In the genomic region with DNA sequence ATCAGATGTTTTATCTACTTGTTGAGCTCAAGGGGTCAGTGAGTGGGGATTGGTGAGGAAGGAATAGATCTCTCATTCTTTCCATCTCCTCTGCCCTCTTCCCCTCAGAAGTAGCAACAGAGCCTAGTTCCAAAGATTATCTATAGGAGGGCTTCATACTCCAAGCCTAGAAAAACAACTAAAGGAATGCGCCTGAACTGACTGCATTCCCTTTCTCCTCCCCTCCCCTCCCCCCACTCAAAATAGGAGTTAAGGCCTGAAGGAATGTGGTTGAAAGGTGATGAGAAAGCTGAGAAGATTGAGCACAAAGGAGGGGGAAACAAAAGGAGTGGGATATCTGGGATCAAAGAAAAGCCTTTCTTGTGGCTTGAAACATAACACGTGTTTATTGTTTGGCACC, we compare ENCODE assay signal across 20 cellular contexts. TPM values are rescaled to one million over a fixed set of nuclear protein-coding genes. Genes with fewer than 3 reads are reported as not detected.
DNase-seq lines count a peak whose midpoint lies in the region; ATAC-seq, FAIRE-seq and TF ChIP-seq lines count a peak whose summit lies in the region.
"Had no signal": no experiment of that assay in that cellular context is flagged by ENCODE, and none has a peak within 500 bp of the region (broad histone marks: within the 10 kb centered on the region; RNA-seq: fewer than 3 reads in every experiment).

No MANE protein-coding gene starts in this region.

- H3K9ac ChIP-seq in IMR-90 (ENCODE audit: low read depth, low read length) (no peak overlapping the region; the same call in 1 of the 2 replicates), keratinocyte (ENCODE audit: control insufficient read depth, extremely low read depth, insufficient read depth, low read length) (no peak overlapping the region)

- no TSS peak for BruUV-seq in IMR-90 (replicated peaks; lab: Mats Ljungman, UMichigan)

- in situ Hi-C loops in IMR-90 (cut with MboI; ENCODE audit: low sequenced_read_pairs) (no loop called here), G401 (cut with HindIII; ENCODE audit: low sequenced_read_pairs) (no loop called here)

- peak overlapping the region; percentile 59 for H3K27ac Mint-ChIP-seq in type B pancreatic cell
- H3K27ac Mint-ChIP-seq: activated CD4-positive, alpha-beta memory T cell treated with anti-CD3 and anti-CD28 coated beads for 36 hours; activated naive CD4-positive, alpha-beta T cell treated with anti-CD3 and anti-CD28 coated beads, Interleukin-2, amount 50 U/mL, for 72 hours had no signal

- no peak for TF ChIP-seq RAD21 in IMR-90 (IDR thresholded peaks at IDR 0.05; ENCODE audit: low read length)

- intact Hi-C loops in IMR-90 (cut with micrococcal nuclease) = no loop called here
- intact Hi-C loops in vagina (cut with DNase I) = no loop called here
- intact Hi-C loops in spleen (cut with DNase I; ENCODE audit: low total_unique reads) = no loop called here

- TF ChIP-seq CTCF in IMR-90 (conservative IDR thresholded peaks at IDR 0.05; ENCODE audit: low read depth, low read length) (no peak), keratinocyte (optimal IDR thresholded peaks at IDR 0.05 in 1 of 3, IDR thresholded peaks at IDR 0.05 in 1 of 3, conservative IDR thresholded peaks at IDR 0.05 in 1 of 3; ENCODE audit: extremely low read depth in 1 of 3, insufficient read depth in 2 of 3, low read length in 3 of 3) (no peak), type B pancreatic cell (conservative IDR thresholded peaks at IDR 0.05) (no peak), vagina (IDR thresholded peaks at IDR 0.05) (no peak), spleen (IDR thresholded peaks at IDR 0.05 in 8 of 11, conservative IDR thresholded peaks at IDR 0.05 in 3 of 11) (no peak)

- H3K4me3 Mint-ChIP-seq in type B pancreatic cell = peak overlapping the region; percentile 28
- H3K4me3 Mint-ChIP-seq: activated CD4-positive, alpha-beta memory T cell treated with anti-CD3 and anti-CD28 coated beads for 36 hours had no signal

- dilution Hi-C loops in IMR-90 (cut with HindIII; ENCODE audit: low sequenced_read_pairs, unreplicated experiment) = no loop called here
- dilution Hi-C loops in keratinocyte (cut with MboI; ENCODE audit: extremely low pct_ligation_motif_present, low sequenced_read_pairs) = no loop called here

- H2BK20ac ChIP-seq in IMR-90 (ENCODE audit: low read depth, low read length) = peak overlapping the region; percentile 46

- no peaks in the 10 kb centered on the region for H3K27me3 Mint-ChIP-seq in type B pancreatic cell
- H3K27me3 Mint-ChIP-seq: activated CD4-positive, alpha-beta memory T cell treated with anti-CD3 and anti-CD28 coated beads for 36 hours had no signal

- 0 out of 2 replicates have a peak overlapping the region, but pooled peaks have one; percentile 28 for H2AK5ac ChIP-seq in IMR-90 (ENCODE audit: low read depth, low read length)

- POLR2A ChIA-PET in IMR-90 (lab: Charles Lee; ENCODE audit: unreplicated experiment) = no interaction called here

- peak overlapping the region; percentile 67 for H2BK120ac ChIP-seq in IMR-90 (ENCODE audit: low read depth, low read length)

- WGBS in IMR-90 (ENCODE audit: extremely low coverage in 2 of 2, insufficient read length in 1 of 2), 2 experiments = no CpG with 5 or more reads among the region's 2 CpGs
- WGBS in ectodermal cell, 2 experiments = 0% methylated on average over 1 of the region's 2 CpGs
- WGBS in spleen, 5 donors = 76 to 92% (median 87%) methylated on average over 2 of the region's 2 CpGs

- peak; percentile 52 for ATAC-seq in IMR-90 (ENCODE audit: low read depth)
- ATAC-seq: activated naive CD4-positive, alpha-beta T cell treated with anti-CD3 and anti-CD28 coated beads, Interleukin-2, amount 50 U/mL, for 72 hours; left colon had no signal

- peaks cover 6% of the 10 kb centered on the region for H3K36me3 ChIP-seq in IMR-90 (ENCODE audit: control insufficient read depth, insufficient read depth, low read length)
- peaks cover 4% of the 10 kb centered on the region for H3K36me3 ChIP-seq in ectodermal cell (ENCODE audit: control insufficient read depth, insufficient read depth, low read length)
- H3K36me3 ChIP-seq in keratinocyte (ENCODE audit: control insufficient read depth in 2 of 2, extremely low read depth in 1 of 2, insufficient read depth in 2 of 2, low read length in 2 of 2) = peaks cover 5% of the 10 kb centered on the region in 2 experiments
- H3K36me3 ChIP-seq in vagina = peaks cover 0 to 23% of the 10 kb centered on the region in 2 donors
- H3K36me3 ChIP-seq in spleen = peaks cover 0 to 98% (median 28%) of the 10 kb centered on the region in 6 donors
- H3K36me3 ChIP-seq: breast epithelium had no signal

- no peak overlapping the region for H3K56ac ChIP-seq in IMR-90 (ENCODE audit: extremely low read depth, insufficient read depth, low read length)

- H4K91ac ChIP-seq in IMR-90 (ENCODE audit: insufficient read depth, low read depth, low read length) = peak overlapping the region; percentile 53; the same call in 1 of the 2 replicates

- CTCF ChIA-PET in IMR-90 (lab: Yijun Ruan, JAX) = interaction anchor here (1.4 kb wide), 1 partner anchor 10 kb away, joined by 3 read pairs; a partner anchor contains a TSS

- H3K9me3 Mint-ChIP-seq in type B pancreatic cell = no peaks in the 10 kb centered on the region
- H3K9me3 Mint-ChIP-seq: activated CD4-positive, alpha-beta memory T cell treated with anti-CD3 and anti-CD28 coated beads for 36 hours; activated naive CD4-positive, alpha-beta T cell treated with anti-CD3 and anti-CD28 coated beads, Interleukin-2, amount 50 U/mL, for 72 hours had no signal

- no peak overlapping the region for H2AK9ac ChIP-seq in IMR-90 (replicated peaks; ENCODE audit: low read depth, low read length, poor library complexity)

- peak overlapping the region; percentile 20; the same call in 1 of the 2 replicates for H3K27ac ChIP-seq in IMR-90 (ENCODE audit: insufficient read depth, low read length)
- peak overlapping the region; percentile 97 for H3K27ac ChIP-seq in ectodermal cell (ENCODE audit: insufficient read depth, low read depth, low read length, poor library complexity, severe bottlenecking)
- no peak overlapping the region for H3K27ac ChIP-seq in keratinocyte (ENCODE audit: control insufficient read depth, insufficient read depth, low read length)
- H3K27ac ChIP-seq in vagina = no peak overlapping the region
- no peak overlapping the region for H3K27ac ChIP-seq in spleen
- H3K27ac ChIP-seq: breast epithelium, esophagus squamous epithelium, skin epidermis had no signal

- H3K4me3 ChIP-seq in IMR-90 (ENCODE audit: insufficient read depth, low read depth, low read length) (no peak overlapping the region), ectodermal cell (ENCODE audit: insufficient read depth, low read depth, low read length) (no peak overlapping the region), keratinocyte (ENCODE audit: control insufficient read depth in 2 of 3, extremely low read depth in 1 of 3, insufficient read depth in 2 of 3, low read depth in 1 of 3, low read length in 3 of 3) (no peak overlapping the region), vagina (no peak overlapping the region), spleen (no peak overlapping the region)
- H3K4me3 ChIP-seq: breast epithelium, esophagus squamous epithelium, skin epidermis had no signal

- peaks cover 11% of the 10 kb centered on the region for H3K4me1 Mint-ChIP-seq in type B pancreatic cell (ENCODE audit: unreplicated experiment)

- H3K4me1 ChIP-seq in IMR-90 (ENCODE audit: control insufficient read depth, insufficient read depth, low read length) (peaks cover 9% of the 10 kb centered on the region), ectodermal cell (ENCODE audit: control insufficient read depth, insufficient read depth, low read length) (peaks cover 48% of the 10 kb centered on the region), keratinocyte (ENCODE audit: control insufficient read depth, extremely low read depth, insufficient read depth, low read length) (no peaks in the 10 kb centered on the region), vagina (no peaks in the 10 kb centered on the region), spleen (peaks cover 0 to 8% (median 0%) of the 10 kb centered on the region in 6 donors)
- H3K4me1 ChIP-seq: BE2C, breast epithelium, esophagus squamous epithelium had no signal

- H3K9me3 ChIP-seq in IMR-90 (ENCODE audit: control insufficient read depth, insufficient read depth, low read length) = no peaks in the 10 kb centered on the region
- H3K9me3 ChIP-seq in ectodermal cell (ENCODE audit: control insufficient read depth, low read length) = no peaks in the 10 kb centered on the region
- no peaks in the 10 kb centered on the region for H3K9me3 ChIP-seq in keratinocyte (ENCODE audit: control insufficient read depth, low read depth, low read length)
- H3K9me3 ChIP-seq in vagina = no peaks in the 10 kb centered on the region
- no peaks in the 10 kb centered on the region for H3K9me3 ChIP-seq in spleen
- H3K9me3 ChIP-seq: BE2C, breast epithelium, esophagus squamous epithelium had no signal

- peak overlapping the region; percentile 11 to 53; a peak in 1 of 4 replicates for H4K8ac ChIP-seq in IMR-90 (ENCODE audit: low read depth in 2 of 2, low read length in 2 of 2)

- FAIRE-seq in keratinocyte (lab: Jason Lieb, UNC) = peak; percentile 36
- FAIRE-seq: D721Med had no signal

- H2BK15ac ChIP-seq in IMR-90 (ENCODE audit: low read depth, low read length) = 0 out of 3 replicates have a peak overlapping the region, but pooled peaks have one; percentile 9

- H3K9me1 ChIP-seq in IMR-90 (ENCODE audit: insufficient read depth, low read length) (peaks cover 7% of the 10 kb centered on the region), keratinocyte (ENCODE audit: control insufficient read depth, extremely low read depth, insufficient read depth, low read length) (no peaks in the 10 kb centered on the region)

- H2AFZ ChIP-seq in IMR-90 (replicated peaks; ENCODE audit: low read length, poor library complexity) (no peak overlapping the region), keratinocyte (ENCODE audit: control insufficient read depth, low read length) (no peak overlapping the region)

- H3K27me3 ChIP-seq in IMR-90 (ENCODE audit: control insufficient read depth, insufficient read depth, low read length) (no peaks in the 10 kb centered on the region), ectodermal cell (ENCODE audit: control insufficient read depth, insufficient read depth, low read length, poor library complexity, severe bottlenecking) (no peaks in the 10 kb centered on the region), keratinocyte (ENCODE audit: control insufficient read depth, extremely low read depth, insufficient read depth, low read length) (no peaks in the 10 kb centered on the region), vagina (no peaks in the 10 kb centered on the region), spleen (replicated peaks in 1 of 7) (no peaks in the 10 kb centered on the region)
- H3K27me3 ChIP-seq: BE2C, breast epithelium, esophagus squamous epithelium had no signal

- H2BK5ac ChIP-seq in IMR-90 (ENCODE audit: low read depth, low read length, poor library complexity, severe bottlenecking) = peak overlapping the region; percentile 64

- no peak overlapping the region; the same call in 1 of the 2 replicates for H3K18ac ChIP-seq in IMR-90 (ENCODE audit: low read depth, low read length)

- H4K5ac ChIP-seq in IMR-90 (ENCODE audit: low read depth, low read length) = peak overlapping the region; percentile 24; the same call in 1 of the 2 replicates

- DNase-seq in IMR-90 (peak; percentile 4), keratinocyte (ENCODE audit: low read depth, low spot score) (no peak), type B pancreatic cell (ENCODE audit: extremely low spot score, unreplicated experiment) (no peak), G401 (ENCODE audit: low spot score) (no peak), vagina (ENCODE audit: extremely low spot score in 2 of 2) (no peak), spleen (no peak)
- DNase-seq: activated CD4-positive, alpha-beta memory T cell treated with anti-CD3 and anti-CD28 coated beads for 36 hours; activated T-cell treated with anti-CD3 and anti-CD28 coated beads, Interleukin-2, amount 50 U/mL, for 1 hour; BE2C; esophagus squamous epithelium; glutamatergic neuron; left colon; NCI-H146; NCI-H82; posterior cingulate gyrus had no signal

- H4K20me1 ChIP-seq in IMR-90 (ENCODE audit: insufficient read depth, low read length) (peaks cover 6% of the 10 kb centered on the region; the same call in 1 of the 2 replicates), keratinocyte (ENCODE audit: control insufficient read depth, extremely low read depth, insufficient read depth, low read length) (no peaks in the 10 kb centered on the region)

- H3K79me2 ChIP-seq in keratinocyte (ENCODE audit: control insufficient read depth, insufficient read depth, low read length) = no peaks in the 10 kb centered on the region

- TF ChIP-seq POLR2A in IMR-90 (IDR thresholded peaks at IDR 0.05; ENCODE audit: low read depth, low read length) (no peak), vagina (IDR thresholded peaks at IDR 0.05) (no peak), spleen (IDR thresholded peaks at IDR 0.05) (no peak)

- peak overlapping the region; percentile 64 for H3K4ac ChIP-seq in IMR-90 (ENCODE audit: low read depth, low read length)

- H3K14ac ChIP-seq in IMR-90 (replicated peaks; ENCODE audit: low read depth, low read length) = peak overlapping the region; percentile 23

- peaks cover 15% of the 10 kb centered on the region for H3K36me3 Mint-ChIP-seq in type B pancreatic cell

- H3K4me2 ChIP-seq in IMR-90 (ENCODE audit: low read depth, low read length) (peak overlapping the region; percentile 40), keratinocyte (ENCODE audit: control insufficient read depth, extremely low read depth, insufficient read depth, low read depth, low read length) (no peak overlapping the region)

- peak overlapping the region; percentile 27; the same call in 1 of the 2 replicates for H3K23ac ChIP-seq in IMR-90 (ENCODE audit: low read depth, low read length)

- H3K79me1 ChIP-seq in IMR-90 (ENCODE audit: low read depth in 1 of 2, low read length in 2 of 2) = peaks cover 3 to 31% of the 10 kb centered on the region in 2 experiments

RNA-seq across cellular contexts. Expression of a gene that starts 10.5 kb away (rescaled TPM):
- total RNA-seq in IMR-90 (2012; rRNA removed) = 22.0 and 28.9 TPM in 2 replicates
- 14.1 and 18.0 TPM in 2 replicates for polyA plus RNA-seq in IMR-90 (2012; rRNA removed)
- polyA plus RNA-seq in IMR-90 (2012; cell fraction: cytosol; rRNA removed) = 5.9 and 6.1 TPM in 2 replicates
- polyA plus RNA-seq in IMR-90 (2012; cell fraction: nucleus; rRNA removed; ENCODE audit: low replicate concordance) = 26.1 and 47.3 TPM in 2 replicates
- polyA plus RNA-seq in ectodermal cell (2013, experiment 1 of 4) = 54.3 TPM
- 57.2 TPM for polyA plus RNA-seq in ectodermal cell (2013, experiment 2 of 4)
- polyA plus RNA-seq in ectodermal cell (2013, experiment 3 of 4) = 50.2 TPM
- polyA plus RNA-seq in ectodermal cell (2013, experiment 4 of 4) = 57.9 TPM
- 9.3 to 11.3 TPM (median 10.1 TPM) in 3 replicates for polyA plus RNA-seq in keratinocyte
- polyA plus RNA-seq in keratinocyte (2011; ENCODE audit: low read depth) = 6.7 TPM
- 4.1 and 8.4 TPM in 2 replicates for polyA plus RNA-seq in keratinocyte (2011; cell fraction: cytosol; rRNA removed)
- polyA plus RNA-seq in keratinocyte (2011; cell fraction: nucleus; rRNA removed) = 18.7 and 19.1 TPM in 2 replicates
- 5.3 and 6.6 TPM in 2 replicates for polyA plus RNA-seq in keratinocyte (2012; ENCODE audit: low replicate concordance)
- 9.8 to 23.2 TPM (median 14.8 TPM) in 3 replicates for polyA minus RNA-seq in keratinocyte
- polyA minus RNA-seq in keratinocyte (2011; cell fraction: cytosol; rRNA and poly(A)+ RNA removed) = 4.2 TPM
- 17.4 and 39.0 TPM in 2 replicates for polyA minus RNA-seq in keratinocyte (2011; cell fraction: nucleus; rRNA and poly(A)+ RNA removed)
- 20.1 and 32.3 TPM in 2 replicates for total RNA-seq in type B pancreatic cell (ENCODE audit: low replicate concordance)
- total RNA-seq in G401 (2014; rRNA removed; shearing (Covaris generic)) = 6.3 and 12.8 TPM in 2 replicates
- total RNA-seq in vagina = 31.2 TPM
- total RNA-seq in spleen = 10 to 100 TPM; 28.2 to 81.8 (median 37.4) TPM
- polyA plus RNA-seq in spleen = 1 to 10 TPM; 3.8 to 6.8 (median 4.7) TPM

Comparison
In these comparisons a context has a peak if more than half of its experiments do, and no peak if none do; other contexts are left out.
1. H3K27ac ChIP-seq: peak in IMR-90 (single experiment) and ectodermal cell (single experiment); none in keratinocyte (single experiment), vagina (single experiment) and spleen (0 of 8).